9 cellular contexts compared by ENCODE assay signal in the genomic region with DNA sequence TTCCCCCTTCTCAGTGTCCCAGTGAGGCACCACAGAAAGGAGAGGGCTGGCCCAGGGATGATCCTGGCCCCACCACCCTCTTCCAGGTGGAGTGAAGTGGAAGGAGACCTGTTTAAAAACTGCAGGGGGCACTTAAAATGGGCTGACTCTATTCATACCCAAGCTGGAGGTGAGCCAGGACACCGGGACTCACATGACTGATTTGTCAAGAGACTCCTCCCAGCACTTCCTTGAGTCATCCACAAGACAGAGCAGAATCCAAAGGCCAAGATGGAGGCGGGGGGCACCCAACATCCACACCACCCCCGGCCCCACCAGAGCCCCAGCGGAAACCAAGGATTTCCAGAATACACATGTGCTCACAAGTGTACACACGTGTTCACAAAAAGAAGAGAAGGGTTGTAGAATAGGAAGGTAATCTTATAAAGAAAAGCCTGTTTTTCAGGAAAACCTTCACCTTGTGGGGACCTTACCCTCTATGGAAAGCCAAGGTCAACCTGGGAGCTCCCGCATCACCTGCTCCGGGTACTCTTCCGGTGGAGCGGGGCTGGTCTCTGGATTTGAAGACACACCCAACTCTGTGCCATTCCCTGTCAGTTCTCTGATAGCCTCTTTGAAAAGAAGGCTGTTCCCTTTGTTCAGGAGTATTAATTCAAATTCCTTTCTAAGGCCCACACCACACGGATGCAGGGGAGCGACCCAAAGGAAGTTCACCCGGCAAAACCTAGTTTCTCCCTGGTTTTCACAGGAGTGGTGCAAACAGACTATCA. TPM values are rescaled to one million over a fixed set of nuclear protein-coding genes. Genes with fewer than 3 reads are reported as not detected.
DNase-seq lines count a peak whose midpoint lies in the region; ATAC-seq and TF ChIP-seq lines count a peak whose summit lies in the region.
"Had no signal": no experiment of that assay in that cellular context is flagged by ENCODE, and none has a peak within 500 bp of the region (broad histone marks: within the 10 kb centered on the region; RNA-seq: fewer than 3 reads in every experiment).

No MANE protein-coding gene starts in this region.

- DNase-seq in CD1c-positive myeloid dendritic cell (ENCODE audit: extremely low spot score): peak; percentile 24
- peak; percentile 41 for DNase-seq in NCI-H128 (lab: John Stamatoyannopoulos, UW; ENCODE audit: unreplicated experiment)
- peak; percentile 91 for DNase-seq in colonic mucosa
- DNase-seq in mesothelial cell of epicardium (ENCODE audit: low spot score in 2 of 2, unreplicated experiment in 2 of 2): no peak
- DNase-seq in stimulated activated CD4-positive, alpha-beta T cell treated with anti-CD3 and anti-CD28 coated beads, Interleukin-2, amount 100 ng/mL, for 24 hours: no peak
- no peak for DNase-seq in stimulated activated CD4-positive, alpha-beta T cell treated with anti-CD3 and anti-CD28 coated beads, Interleukin-1b, Interleukin-23, amount 100 ng/mL, for 48 hours
- DNase-seq in SKM-1 (lab: John Stamatoyannopoulos, UW; ENCODE audit: unreplicated experiment): no peak

- no peaks in the 10 kb centered on the region for H3K36me3 ChIP-seq in colonic mucosa

- no peak for TF ChIP-seq CTCF in colonic mucosa (IDR thresholded peaks at IDR 0.05)
- TF ChIP-seq CTCF in mesothelial cell of epicardium (IDR thresholded peaks at IDR 0.05; ENCODE audit: unreplicated experiment): no peak

- H3K4me3 Mint-ChIP-seq in mesothelial cell of epicardium: no peak overlapping the region

- peak overlapping the region; percentile 30 to 35 for H3K9ac ChIP-seq in colonic mucosa (ENCODE audit: low read depth in 2 of 2, low read length in 2 of 2)

- no peaks in the 10 kb centered on the region for H3K27me3 Mint-ChIP-seq in mesothelial cell of epicardium (ENCODE audit: low read depth)

- H3K9me3 ChIP-seq in colonic mucosa: no peaks in the 10 kb centered on the region

- ATAC-seq in HG03045 (IDR thresholded peaks at IDR 0.05; ENCODE audit: unreplicated experiment): no peak
- ATAC-seq: GM12878 had no signal

- no peaks in the 10 kb centered on the region for H3K27me3 ChIP-seq in colonic mucosa

- H3K9me3 Mint-ChIP-seq in mesothelial cell of epicardium: no peaks in the 10 kb centered on the region

- H3K27ac Mint-ChIP-seq in mesothelial cell of epicardium: peak overlapping the region; percentile 76

- H3K4me1 ChIP-seq in colonic mucosa: peaks cover 53% of the 10 kb centered on the region

- no peak overlapping the region for H3K4me3 ChIP-seq in colonic mucosa
- H3K4me3 ChIP-seq: GM12878 had no signal

- H3K4me1 Mint-ChIP-seq in mesothelial cell of epicardium: peaks cover 76% of the 10 kb centered on the region

- intact Hi-C loops in colonic mucosa (cut with DNase I): loop anchor here (5.0 kb wide), 1 partner anchor 47 kb away; no protein-coding TSS in a partner anchor

- peak overlapping the region; percentile 97 for H3K27ac ChIP-seq in colonic mucosa

- H3K36me3 Mint-ChIP-seq in mesothelial cell of epicardium: peaks cover 3% of the 10 kb centered on the region

RNA-seq across cellular contexts. Expression of a gene that starts 10.9 kb away (rescaled TPM):
- 100 to 1,000 TPM; 106 to 172 TPM for total RNA-seq in colonic mucosa
- 115 to 122 TPM (median 121 TPM) in 3 replicates for total RNA-seq in mesothelial cell of epicardium

Comparison
In these comparisons a context has a peak if more than half of its experiments do, and no peak if none do; other contexts are left out.
1. DNase-seq: peak in CD1c-positive myeloid dendritic cell (single experiment), NCI-H128 (single experiment) and colonic mucosa (single experiment); none in mesothelial cell of epicardium (0 of 2), stimulated activated CD4-positive, alpha-beta T cell treated with anti-CD3 and anti-CD28 coated beads, Interleukin-2, amount 100 ng/mL, for 24 hours (0 of 2), stimulated activated CD4-positive, alpha-beta T cell treated with anti-CD3 and anti-CD28 coated beads, Interleukin-1b, Interleukin-23, amount 100 ng/mL, for 48 hours (single experiment) and SKM-1 (single experiment).